Comparison of ENCODE assay signal across 8 cellular contexts in genomic region chr1:65001238-65001792, GRCh38. TPM values are rescaled to one million over a fixed set of nuclear protein-coding genes. Genes with fewer than 3 reads are reported as not detected.
DNase-seq lines count a peak whose midpoint lies in the region; ATAC-seq and TF ChIP-seq lines count a peak whose summit lies in the region.

No MANE protein-coding gene starts in this region.

- H3K4me3 ChIP-seq in A673 (ENCODE audit: low read depth, low read length, poor library complexity, severe bottlenecking) (peak overlapping the region; percentile 57), NB4 (ENCODE audit: low read depth, low read length) (no peak overlapping the region)

- no peak for TF ChIP-seq CTCF in A673 (conservative IDR thresholded peaks at IDR 0.05; ENCODE audit: low read depth, low read length)
- no peak for TF ChIP-seq CTCF in NB4 (IDR thresholded peaks at IDR 0.05; ENCODE audit: low read depth, low read length)

- POLR2A ChIA-PET in A673 (lab: Charles Lee; ENCODE audit: low non-redundant PET), result interaction anchor here (0.5 to 0.7 kb wide), 3 partner anchors 9 to 119 kb away, joined by 3 to 5 read pairs (median 3); no protein-coding TSS in a partner anchor

- peak overlapping the region; percentile 94 for H3K27ac ChIP-seq in A673 (ENCODE audit: low read depth, low read length, poor library complexity, severe bottlenecking)

- ATAC-seq in left ventricle myocardium superior (peak; percentile 56), GM19467 (IDR thresholded peaks at IDR 0.05; ENCODE audit: unreplicated experiment) (no peak), GM19395 (IDR thresholded peaks at IDR 0.05; ENCODE audit: unreplicated experiment) (no peak)

- CTCF ChIA-PET in A673 (lab: Charles Lee), result no interaction called here

- intact Hi-C loops in A673 (cut with micrococcal nuclease; ENCODE audit: unreplicated experiment), result loop anchor here (5.0 kb wide), 1 partner anchor 34 kb away; the partner anchor contains the start of gene JAK1
- intact Hi-C loops in left ventricle myocardium superior (cut with micrococcal nuclease), result no loop called here

- no TSS peak for BruUV-seq in A673 (replicated peaks; lab: Mats Ljungman, UMichigan)

- TF ChIP-seq POLR2A in NB4 (IDR thresholded peaks at IDR 0.05; ENCODE audit: extremely low read depth, insufficient read length), result no peak

- peaks cover 7% of the 10 kb centered on the region for H3K36me3 ChIP-seq in A673 (ENCODE audit: insufficient read depth, low read length, poor library complexity, severe bottlenecking)

- H3K4me1 ChIP-seq in A673 (ENCODE audit: insufficient read depth, low read length, poor library complexity, severe bottlenecking), result peaks cover 21% of the 10 kb centered on the region

- DNase-seq in A673 (ENCODE audit: low spot score), result peak; percentile 95
- DNase-seq in NB4 (ENCODE audit: low read depth), result peak; percentile 3
- peak; percentile 53 for DNase-seq in activated gamma-delta T cell treated with anti-CD3 and anti-CD28 coated beads, Interleukin-2, amount 50 U/mL, for 16 hours (ENCODE audit: low read depth)
- DNase-seq in left ventricle myocardium superior, result peak; percentile 87
- peak; percentile 74 for DNase-seq in stimulated activated CD4-positive, alpha-beta T cell treated with anti-CD3 and anti-CD28 coated beads, Interleukin-12 subunit alpha, Interleukin-12 subunit beta, amount 100 ng/mL, for 4 hours
- no peak for DNase-seq in SIG-M5 treated with dmso at 0.1 percent for 504 hours (lab: John Stamatoyannopoulos, UW; ENCODE audit: unreplicated experiment)

- H3K27me3 ChIP-seq in A673 (replicated peaks; ENCODE audit: insufficient read depth, low read depth, low read length, poor library complexity), result no peaks in the 10 kb centered on the region

- peaks cover 16% of the 10 kb centered on the region for H3K9me3 ChIP-seq in A673 (ENCODE audit: low read depth, low read length, poor library complexity, severe bottlenecking)

RNA-seq across cellular contexts. Expression of gene JAK1, which starts 35.0 kb away (rescaled TPM):
- total RNA-seq in A673 (2021) (318 and 339 TPM in 2 replicates), left ventricle myocardium superior (95.7 TPM)
